Comparison of ENCODE assay signal across 1 cellular context in genomic region chr20:37337208-37337955, GRCh38.
A peak's percentile ranks its signal among the peaks of the same experiment; 100 is the strongest.
TF ChIP-seq lines count a peak whose summit lies in the region.

No MANE protein-coding gene starts in this region.

TF ChIP-seq in HepG2, 621 proteins besides CTCF, POLR2A, EP300 and RAD21 (continued from another document and continues in another):
- TF ChIP-seq ZNF687 (CRISPR knock-in tag; IDR thresholded peaks at IDR 0.05) (peak; percentile 22; the same call in 1 of the 2 replicates), IKZF5 (CRISPR knock-in tag; IDR thresholded peaks at IDR 0.05) (peak; percentile 74), ZBED4 (CRISPR knock-in tag; IDR thresholded peaks at IDR 0.05; ENCODE audit: borderline replicate concordance) (peak; percentile 51; the same call in 1 of the 2 replicates), MED8 (CRISPR knock-in tag; IDR thresholded peaks at IDR 0.05; ENCODE audit: insufficient replicate concordance) (no peak), RXRA (CRISPR knock-in tag; IDR thresholded peaks at IDR 0.05) (peak; percentile 74), NR0B2 (CRISPR knock-in tag; IDR thresholded peaks at IDR 0.05) (no peak), ZBTB8A (CRISPR knock-in tag; IDR thresholded peaks at IDR 0.05; ENCODE audit: borderline replicate concordance, low read depth) (no peak), SP5 (CRISPR knock-in tag; IDR thresholded peaks at IDR 0.05; ENCODE audit: borderline replicate concordance, low read depth) (peak; percentile 55; the same call in 1 of the 2 replicates), NR2F6 (IDR thresholded peaks at IDR 0.05) (peak; percentile 87), NR2F6 (CRISPR knock-in tag; IDR thresholded peaks at IDR 0.05) (peak; percentile 90), NBN (conservative IDR thresholded peaks at IDR 0.05) (no peak), FOXA1 (IDR thresholded peaks at IDR 0.05) (no peak), FOXA1 (CRISPR knock-in tag; IDR thresholded peaks at IDR 0.05) (peak; percentile 79), GATAD1 (CRISPR knock-in tag; IDR thresholded peaks at IDR 0.05) (0 out of 2 replicates have a peak, but pooled peaks have one; percentile 22), SMAD1 (CRISPR knock-in tag; IDR thresholded peaks at IDR 0.05; ENCODE audit: borderline replicate concordance, low read depth) (no peak), POLR2AphosphoS2 (IDR thresholded peaks at IDR 0.05; ENCODE audit: low read depth, low read length) (no peak), BHLHE40 (IDR thresholded peaks at IDR 0.05; ENCODE audit: low read length) (no peak), MXD1 (CRISPR knock-in tag; IDR thresholded peaks at IDR 0.05) (no peak), ZNF747 (CRISPR knock-in tag; IDR thresholded peaks at IDR 0.05; ENCODE audit: borderline replicate concordance) (no peak; the same call in 1 of the 2 replicates), HDAC1 (CRISPR knock-in tag; IDR thresholded peaks at IDR 0.05) (peak; percentile 87), ZNF280D (CRISPR knock-in tag; IDR thresholded peaks at IDR 0.05) (peak; percentile 73; the same call in 1 of the 2 replicates), FOXK1 (CRISPR knock-in tag; IDR thresholded peaks at IDR 0.05; ENCODE audit: borderline replicate concordance, low read depth) (peak; percentile 47; the same call in 1 of the 2 replicates), KAT8 (CRISPR knock-in tag; IDR thresholded peaks at IDR 0.05) (0 out of 2 replicates have a peak, but pooled peaks have one; percentile 10), ZNF280B (CRISPR knock-in tag; IDR thresholded peaks at IDR 0.05; ENCODE audit: borderline replicate concordance) (no peak), ATF5 (CRISPR knock-in tag; IDR thresholded peaks at IDR 0.05; ENCODE audit: low read depth) (no peak), ZBTB34 (CRISPR knock-in tag; IDR thresholded peaks at IDR 0.05) (no peak), SETDB1 (CRISPR knock-in tag; IDR thresholded peaks at IDR 0.05; ENCODE audit: borderline replicate concordance) (no peak), ATF4 (CRISPR knock-in tag; IDR thresholded peaks at IDR 0.05) (no peak), ZNF468 (CRISPR knock-in tag; IDR thresholded peaks at IDR 0.05) (no peak), ZBTB3 (CRISPR knock-in tag; IDR thresholded peaks at IDR 0.05; ENCODE audit: borderline replicate concordance, low read depth) (no peak), IRF2 (CRISPR knock-in tag; IDR thresholded peaks at IDR 0.05) (peak; percentile 60; the same call in 1 of the 2 replicates), HMGXB4 (CRISPR knock-in tag; IDR thresholded peaks at IDR 0.05; ENCODE audit: borderline replicate concordance in 1 of 2, low read depth in 1 of 2) (peak; percentile 35 to 57; a peak in 3 of 4 replicates), EZH2 (conservative IDR thresholded peaks at IDR 0.05; ENCODE audit: low read depth, low read length) (no peak), ZNF552 (CRISPR knock-in tag; IDR thresholded peaks at IDR 0.05; ENCODE audit: borderline replicate concordance) (no peak), SOX5 (CRISPR knock-in tag; IDR thresholded peaks at IDR 0.05; ENCODE audit: borderline replicate concordance) (peak; percentile 63; the same call in 1 of the 2 replicates), ZFP37 (CRISPR knock-in tag; IDR thresholded peaks at IDR 0.05; ENCODE audit: borderline replicate concordance) (no peak), SMAD3 (CRISPR knock-in tag; IDR thresholded peaks at IDR 0.05) (no peak), ZNF713 (CRISPR knock-in tag; IDR thresholded peaks at IDR 0.05) (0 out of 2 replicates have a peak, but pooled peaks have one; percentile 33), ZNF83 (CRISPR knock-in tag; IDR thresholded peaks at IDR 0.05; ENCODE audit: borderline replicate concordance) (no peak), ZNF558 (CRISPR knock-in tag; IDR thresholded peaks at IDR 0.05; ENCODE audit: borderline replicate concordance) (no peak), ZKSCAN8 (CRISPR knock-in tag; IDR thresholded peaks at IDR 0.05; ENCODE audit: borderline replicate concordance) (peak; percentile 100), ZNF430 (CRISPR knock-in tag; IDR thresholded peaks at IDR 0.05) (peak; percentile 86)
